ENCODE assay signal across 8 cellular contexts in the genomic region with DNA sequence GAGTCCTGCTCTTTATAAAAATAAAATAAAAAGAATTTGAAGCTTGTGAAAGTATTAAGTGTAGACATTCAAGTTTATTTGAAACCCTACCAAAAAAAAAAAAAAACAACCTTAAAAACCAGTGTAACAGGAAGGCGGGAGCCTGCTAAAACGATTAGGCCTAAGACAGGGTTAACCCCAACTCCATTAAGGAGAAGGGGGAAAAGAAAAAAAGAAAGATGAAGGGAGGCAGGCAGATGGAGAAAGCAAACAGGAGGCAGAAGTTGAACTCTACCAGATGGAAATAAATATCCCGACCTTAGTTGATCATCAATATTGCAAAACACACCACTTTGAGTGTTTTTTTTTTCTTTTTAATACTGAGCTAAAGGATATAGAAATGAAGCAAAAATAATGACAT. TPM values are rescaled to one million over a fixed set of nuclear protein-coding genes. Genes with fewer than 3 reads are reported as not detected.
DNase-seq lines count a peak whose midpoint lies in the region; ATAC-seq, FAIRE-seq and TF ChIP-seq lines count a peak whose summit lies in the region.

No MANE protein-coding gene starts in this region.

- CTCF ChIA-PET in CD4-positive, alpha-beta T cell (lab: Charles Lee) = interaction anchor here (0.6 to 3.9 kb wide), 6 partner anchors 269 to 1250 kb away, joined by 3 to 34 read pairs (median 6); no protein-coding TSS in a partner anchor

- peaks cover 22% of the 10 kb centered on the region for H3K36me3 ChIP-seq in MG63

- FAIRE-seq in urothelium cell line (lab: Jason Lieb, UNC) = no peak

- H3K27me3 Mint-ChIP-seq in CD4-positive, alpha-beta T cell = peaks cover 15% of the 10 kb centered on the region
- peaks cover 4% of the 10 kb centered on the region for H3K27me3 Mint-ChIP-seq in neural crest cell (ENCODE audit: low read depth)

- H3K27me3 ChIP-seq in CD4-positive, alpha-beta T cell (ENCODE audit: control insufficient read depth, insufficient read depth, low read length) = no peaks in the 10 kb centered on the region
- no peaks in the 10 kb centered on the region for H3K27me3 ChIP-seq in MG63
- H3K27me3 ChIP-seq in dorsolateral prefrontal cortex = no peaks in the 10 kb centered on the region

- H3K9me3 Mint-ChIP-seq in CD4-positive, alpha-beta T cell = no peaks in the 10 kb centered on the region
- H3K9me3 Mint-ChIP-seq in neural crest cell = no peaks in the 10 kb centered on the region

- peaks cover 94% of the 10 kb centered on the region for H3K36me3 Mint-ChIP-seq in CD4-positive, alpha-beta T cell (ENCODE audit: low read depth)
- peaks cover 13% of the 10 kb centered on the region for H3K36me3 Mint-ChIP-seq in neural crest cell (ENCODE audit: low read depth)

- POLR2A ChIA-PET in CD4-positive, alpha-beta T cell (lab: Charles Lee) = interaction anchor here (0.6 to 7.1 kb wide), 45 partner anchors 9 to 580 kb away, joined by 3 to 298 read pairs (median 17); no protein-coding TSS in a partner anchor

- DNase-seq in CD4-positive, alpha-beta T cell = no peak
- no peak for DNase-seq in MG63
- DNase-seq in dorsolateral prefrontal cortex = no peak
- DNase-seq in neural crest cell (ENCODE audit: low read depth, low spot score) = no peak
- no peak for DNase-seq in urothelium cell line (ENCODE audit: low spot score)
- no peak for DNase-seq in HuH-7.5 (ENCODE audit: low spot score)

- no peak for ATAC-seq in CD4-positive, alpha-beta T cell (ENCODE audit: poor library complexity)
- no peak for ATAC-seq in GM18870 (IDR thresholded peaks at IDR 0.05; ENCODE audit: unreplicated experiment)
- no peak for ATAC-seq in esophagus mucosa

- H3K27ac ChIP-seq in CD4-positive, alpha-beta T cell (ENCODE audit: low read depth, low read length) = peak overlapping the region; percentile 98
- H3K27ac ChIP-seq in dorsolateral prefrontal cortex = peak overlapping the region in 55 of 59 donors; percentile 90 to 100 (median 98)

- TF ChIP-seq CTCF in CD4-positive, alpha-beta T cell (IDR thresholded peaks at IDR 0.05) = no peak
- TF ChIP-seq CTCF in dorsolateral prefrontal cortex (IDR thresholded peaks at IDR 0.05 in 54 of 56, conservative IDR thresholded peaks at IDR 0.05 in 2 of 56; ENCODE audit: low read depth in 1 of 56, partially characterized antibody in 56 of 56) (no peak), neural crest cell (conservative IDR thresholded peaks at IDR 0.05) (no peak)

- intact Hi-C loops in CD4-positive, alpha-beta T cell (cut with DNase I, micrococcal nuclease) = loop anchor here (1.0 to 10.0 kb wide), 12 partner anchors 38 to 765 kb away; no protein-coding TSS in a partner anchor
- intact Hi-C loops in dorsolateral prefrontal cortex (cut with DNase I) = loop anchor here (5.0 to 10.0 kb wide), 8 partner anchors 112 to 1318 kb away; partner anchors contain the start of gene MRPL42 (in 1 of the 2)

- no peaks in the 10 kb centered on the region for H3K9me3 ChIP-seq in CD4-positive, alpha-beta T cell (ENCODE audit: control insufficient read depth, low read length)
- no peaks in the 10 kb centered on the region for H3K9me3 ChIP-seq in MG63

- H3K4me3 ChIP-seq in MG63 = peak overlapping the region; percentile 76
- peak overlapping the region; percentile 57 to 99 (median 90) for H3K4me3 ChIP-seq in dorsolateral prefrontal cortex

- peaks cover 42% of the 10 kb centered on the region for H3K4me1 Mint-ChIP-seq in CD4-positive, alpha-beta T cell (ENCODE audit: low read depth)
- H3K4me1 Mint-ChIP-seq in neural crest cell = peaks cover 50% of the 10 kb centered on the region

- peak overlapping the region; percentile 99 for H3K27ac Mint-ChIP-seq in CD4-positive, alpha-beta T cell
- H3K27ac Mint-ChIP-seq in neural crest cell (ENCODE audit: unreplicated experiment) = peak overlapping the region; percentile 30

- peak overlapping the region; percentile 100 for H3K4me3 Mint-ChIP-seq in CD4-positive, alpha-beta T cell
- H3K4me3 Mint-ChIP-seq in neural crest cell = peak overlapping the region; percentile 99

RNA-seq across cellular contexts. Expression of gene BTG1, which starts 1.2 kb away (rescaled TPM):
- 1,000 to 10,000 TPM; 1,698 to 1,774 TPM for total RNA-seq in CD4-positive, alpha-beta T cell
- 1.2 and 2.0 TPM in 2 replicates for total RNA-seq in MG63 (2014; rRNA removed; shearing (Covaris generic); ENCODE audit: low replicate concordance)
- 10 to 100 TPM; 23.7 to 85.7 (median 42.5) TPM for total RNA-seq in dorsolateral prefrontal cortex
- total RNA-seq in neural crest cell = 95.1 and 95.7 TPM in 2 replicates
- 119 TPM for total RNA-seq in esophagus mucosa

Comparison
In these comparisons a context has a peak if more than half of its experiments do, and no peak if none do; other contexts are left out.
1. RNA of gene BTG1, which starts 1.2 kb away (total RNA-seq): 1,698 to 1,774 TPM in CD4-positive, alpha-beta T cell; 119 TPM in esophagus mucosa (single experiment), 95.1 to 95.7 TPM in neural crest cell, 23.7 to 85.7 TPM in dorsolateral prefrontal cortex and 1.2 to 2.0 TPM in MG63; every median in the first group is over 10 times any median in the second.